1 cellular context compared by ENCODE assay signal in genomic region chr12:82425241-82425640, GRCh38.
TF ChIP-seq lines count a peak whose summit lies in the region.

No MANE protein-coding gene starts in this region.

TF ChIP-seq in K562, 482 proteins besides CTCF, POLR2A, EP300 and RAD21 (continued from another document):
- TF ChIP-seq MAFG (tag; conservative IDR thresholded peaks at IDR 0.05) (peak; percentile 56), HMG20A (CRISPR knock-in tag; conservative IDR thresholded peaks at IDR 0.05) (no peak), CAMTA2 (CRISPR knock-in tag; conservative IDR thresholded peaks at IDR 0.05) (no peak), TAF15 (IDR thresholded peaks at IDR 0.05; ENCODE audit: low read depth, low read length) (no peak), MAFK (IDR thresholded peaks at IDR 0.05; ENCODE audit: low read length) (peak; percentile 68), FUS (optimal IDR thresholded peaks at IDR 0.05; ENCODE audit: low read depth, low read length) (no peak), ZBTB17 (CRISPR knock-in tag; IDR thresholded peaks at IDR 0.05) (no peak), ZNF589 (CRISPR knock-in tag; IDR thresholded peaks at IDR 0.05; ENCODE audit: low read depth) (no peak), C11orf30 (IDR thresholded peaks at IDR 0.05; ENCODE audit: low read depth) (peak; percentile 47; the same call in 1 of the 2 replicates), NELFE (IDR thresholded peaks at IDR 0.05; ENCODE audit: insufficient read depth, insufficient read length) (no peak), DDX20 (tag; IDR thresholded peaks at IDR 0.05; ENCODE audit: low read depth) (no peak)
TF ChIP-seq in K562: peak in this region for 5.
